Comparison of ENCODE assay signal across 19 cellular contexts in genomic region chr12:82855872-82856271, GRCh38.
A peak's percentile ranks its signal among the peaks of the same experiment; 100 is the strongest.
DNase-seq lines count a peak whose midpoint lies in the region; ATAC-seq and TF ChIP-seq lines count a peak whose summit lies in the region.
"Had no signal": no experiment of that assay in that cellular context is flagged by ENCODE, and none has a peak within 500 bp of the region (broad histone marks: within the 10 kb centered on the region; RNA-seq: fewer than 3 reads in every experiment).

No MANE protein-coding gene starts in this region.

- H3K4me1 Mint-ChIP-seq in brain: peaks cover 75% of the 10 kb centered on the region
- H3K4me1 Mint-ChIP-seq: activated naive CD4-positive, alpha-beta T cell treated with anti-CD3 and anti-CD28 coated beads, Interleukin-2, amount 10 ng/mL, durations not matched to agents 7 days and 5 days had no signal

- DNase-seq in GOT3 (lab: John Stamatoyannopoulos, UW) (no peak), HPDE6-E6E7 (ENCODE audit: extremely low spot score) (no peak)
- DNase-seq: activated naive CD4-positive, alpha-beta T cell treated with anti-CD3 and anti-CD28 coated beads, Interleukin-2, amount 10 ng/mL, durations not matched to agents 7 days and 5 days; Caco-2; esophagus squamous epithelium; GF-D8; H9; mucosa of descending colon; NCI-H1694 treated with DMSO at 0.1 percent for 48 hours; NCI-H526; PC-3; SK-N-SH; stimulated activated naive CD8-positive, alpha-beta T cell treated with anti-CD3 and anti-CD28 coated beads, Interleukin-15, Interleukin-2, amounts not matched to agents 100 U/mL and 50 U/mL, for 24 hours had no signal

- ATAC-seq in GM18517 (IDR thresholded peaks at IDR 0.05; ENCODE audit: unreplicated experiment) (peak; percentile 73), GM21447 (IDR thresholded peaks at IDR 0.05; ENCODE audit: unreplicated experiment) (peak; percentile 86), HG03064 (IDR thresholded peaks at IDR 0.05; ENCODE audit: low read depth, unreplicated experiment) (peak; percentile 79), HG02571 (IDR thresholded peaks at IDR 0.05; ENCODE audit: unreplicated experiment) (no peak)
- no peak for ATAC-seq in activated CD4-positive, CD25-positive, alpha-beta regulatory T cell treated with anti-CD3 and anti-CD28 coated beads, Interleukin-2, amount 50 U/mL, for 24 hours
- ATAC-seq: mucosa of descending colon; PC-3; stimulated activated naive CD8-positive, alpha-beta T cell treated with anti-CD3 and anti-CD28 coated beads, Interleukin-15, Interleukin-2, amounts not matched to agents 100 U/mL and 50 U/mL, for 24 hours had no signal

- H3K27ac Mint-ChIP-seq in brain: peak overlapping the region in 3 of 5 experiments; percentile 34 to 65 (median 50)
- H3K27ac Mint-ChIP-seq: activated naive CD4-positive, alpha-beta T cell treated with anti-CD3 and anti-CD28 coated beads, Interleukin-2, amount 10 ng/mL, durations not matched to agents 7 days and 5 days; H9 had no signal

- H3K9me3 Mint-ChIP-seq in brain: no peaks in the 10 kb centered on the region
- H3K9me3 Mint-ChIP-seq: H9 had no signal

- no peak for TF ChIP-seq CTCF in brain (conservative IDR thresholded peaks at IDR 0.05)

- no peak overlapping the region for H3K4me3 Mint-ChIP-seq in brain
- H3K4me3 Mint-ChIP-seq: activated naive CD4-positive, alpha-beta T cell treated with anti-CD3 and anti-CD28 coated beads, Interleukin-2, amount 10 ng/mL, durations not matched to agents 7 days and 5 days; H9 had no signal

- H3K27me3 Mint-ChIP-seq in brain: peaks cover 7% of the 10 kb centered on the region
- H3K27me3 Mint-ChIP-seq: activated naive CD4-positive, alpha-beta T cell treated with anti-CD3 and anti-CD28 coated beads, Interleukin-2, amount 10 ng/mL, durations not matched to agents 7 days and 5 days had no signal

- H3K36me3 Mint-ChIP-seq in brain: peaks cover 70% of the 10 kb centered on the region
- H3K36me3 Mint-ChIP-seq: activated naive CD4-positive, alpha-beta T cell treated with anti-CD3 and anti-CD28 coated beads, Interleukin-2, amount 10 ng/mL, durations not matched to agents 7 days and 5 days had no signal

Comparison
In these comparisons a context has a peak if more than half of its experiments do, and no peak if none do; other contexts are left out.
1. ATAC-seq: peak in GM18517 (single experiment), GM21447 (single experiment) and HG03064 (single experiment); none in HG02571 (single experiment) and activated CD4-positive, CD25-positive, alpha-beta regulatory T cell treated with anti-CD3 and anti-CD28 coated beads, Interleukin-2, amount 50 U/mL, for 24 hours (0 of 2).